1 cellular context compared by ENCODE assay signal in genomic region chr20:21141825-21142224, GRCh38.
TF ChIP-seq lines count a peak whose summit lies in the region.

No MANE protein-coding gene starts in this region.

TF ChIP-seq in HepG2, 621 proteins besides CTCF, POLR2A, EP300 and RAD21 (continued from another document):
- TF ChIP-seq ZNF780A (CRISPR knock-in tag; IDR thresholded peaks at IDR 0.05): no peak
- TF ChIP-seq, protein P1, sequence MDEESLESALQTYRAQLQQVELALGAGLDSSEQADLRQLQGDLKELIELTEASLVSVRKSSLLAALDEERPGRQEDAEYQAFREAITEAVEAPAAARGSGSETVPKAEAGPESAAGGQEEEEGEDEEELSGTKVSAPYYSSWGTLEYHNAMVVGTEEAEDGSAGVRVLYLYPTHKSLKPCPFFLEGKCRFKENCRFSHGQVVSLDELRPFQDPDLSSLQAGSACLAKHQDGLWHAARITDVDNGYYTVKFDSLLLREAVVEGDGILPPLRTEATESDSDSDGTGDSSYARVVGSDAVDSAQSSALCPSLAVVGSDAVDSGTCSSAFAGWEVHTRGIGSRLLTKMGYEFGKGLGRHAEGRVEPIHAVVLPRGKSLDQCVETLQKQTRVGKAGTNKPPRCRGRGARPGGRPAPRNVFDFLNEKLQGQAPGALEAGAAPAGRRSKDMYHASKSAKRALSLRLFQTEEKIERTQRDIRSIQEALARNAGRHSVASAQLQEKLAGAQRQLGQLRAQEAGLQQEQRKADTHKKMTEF (CRISPR knock-in tag; IDR thresholded peaks at IDR 0.05): no peak
- no peak for TF ChIP-seq MEIS1 (CRISPR knock-in tag; IDR thresholded peaks at IDR 0.05; ENCODE audit: borderline replicate concordance)
- no peak for TF ChIP-seq STAT6 (CRISPR knock-in tag; IDR thresholded peaks at IDR 0.05; ENCODE audit: borderline replicate concordance)
- TF ChIP-seq MATR3 (CRISPR knock-in tag; IDR thresholded peaks at IDR 0.05): no peak
- TF ChIP-seq NFE2L2 (IDR thresholded peaks at IDR 0.05; ENCODE audit: low read length): no peak
- TF ChIP-seq ZNF367 (CRISPR knock-in tag; IDR thresholded peaks at IDR 0.05; ENCODE audit: borderline replicate concordance): no peak
- TF ChIP-seq ZFYVE20 (CRISPR knock-in tag; IDR thresholded peaks at IDR 0.05; ENCODE audit: borderline replicate concordance, low read depth): no peak
- peak; percentile 16; the same call in 1 of the 2 replicates for TF ChIP-seq POLR2G (IDR thresholded peaks at IDR 0.05; ENCODE audit: low read depth, low read length)
- no peak for TF ChIP-seq HOXA3 (CRISPR knock-in tag; IDR thresholded peaks at IDR 0.05)
- TF ChIP-seq NONO (IDR thresholded peaks at IDR 0.05): 0 out of 2 replicates have a peak, but pooled peaks have one; percentile 51
- TF ChIP-seq NONO (CRISPR knock-in tag; conservative IDR thresholded peaks at IDR 0.05): no peak
- TF ChIP-seq ZFP36L2 (CRISPR knock-in tag; IDR thresholded peaks at IDR 0.05): no peak
- 0 out of 2 replicates have a peak, but pooled peaks have one; percentile 21 for TF ChIP-seq FOXK2 (IDR thresholded peaks at IDR 0.05)
- 0 out of 2 replicates have a peak, but pooled peaks have one; percentile 67 for TF ChIP-seq NBN (conservative IDR thresholded peaks at IDR 0.05)
- TF ChIP-seq SMC3 (IDR thresholded peaks at IDR 0.05; ENCODE audit: low read length): no peak
- TF ChIP-seq ZNF160 (CRISPR knock-in tag; IDR thresholded peaks at IDR 0.05): no peak
- 0 out of 2 replicates have a peak, but pooled peaks have one; percentile 46 for TF ChIP-seq ARNT (IDR thresholded peaks at IDR 0.05)
- TF ChIP-seq RARA (CRISPR knock-in tag; IDR thresholded peaks at IDR 0.05): no peak
- TF ChIP-seq CHD2 (IDR thresholded peaks at IDR 0.05; ENCODE audit: low read depth, low read length): no peak
- no peak for TF ChIP-seq ZNF891 (CRISPR knock-in tag; IDR thresholded peaks at IDR 0.05)
